8 cellular contexts compared by ENCODE assay signal in genomic region chr1:226738995-226739695, GRCh38. TPM values are rescaled to one million over a fixed set of nuclear protein-coding genes. Genes with fewer than 3 reads are reported as not detected.
DNase-seq lines count a peak whose midpoint lies in the region; ATAC-seq, FAIRE-seq and TF ChIP-seq lines count a peak whose summit lies in the region.

ITPKB (minus strand) TSS chr1:226739282; CDS start chr1:226737458, 1,824 bp downstream.

- H3K27me3 Mint-ChIP-seq in activated CD8-positive, alpha-beta T cell treated with anti-CD3 and anti-CD28 coated beads for 36 hours = no peaks in the 10 kb centered on the region
- H3K27me3 Mint-ChIP-seq in stimulated activated naive CD8-positive, alpha-beta T cell treated with anti-CD3 and anti-CD28 coated beads, Interleukin-15, amount 100 ng/mL, for 72 hours = no peaks in the 10 kb centered on the region

- H3K4me3 Mint-ChIP-seq in activated CD8-positive, alpha-beta T cell treated with anti-CD3 and anti-CD28 coated beads for 36 hours = peak within 1 kb of the TSS; percentile 92
- H3K4me3 Mint-ChIP-seq in stimulated activated naive CD8-positive, alpha-beta T cell treated with anti-CD3 and anti-CD28 coated beads, Interleukin-15, amount 100 ng/mL, for 72 hours = peak within 1 kb of the TSS; percentile 78 to 91

- peak; percentile 89 for FAIRE-seq in endometrium (lab: Jason Lieb, UNC)

- ATAC-seq in activated CD8-positive, alpha-beta T cell treated with anti-CD3 and anti-CD28 coated beads for 36 hours = peak; percentile 52
- peak; percentile 10 for ATAC-seq in stimulated activated naive CD8-positive, alpha-beta T cell treated with anti-CD3 and anti-CD28 coated beads, Interleukin-15, amount 100 ng/mL, for 72 hours
- ATAC-seq in HG02981 (IDR thresholded peaks at IDR 0.05; ENCODE audit: unreplicated experiment) = no peak

- peaks cover 3% of the 10 kb centered on the region for H3K9me3 Mint-ChIP-seq in activated CD8-positive, alpha-beta T cell treated with anti-CD3 and anti-CD28 coated beads for 36 hours
- H3K9me3 Mint-ChIP-seq in stimulated activated naive CD8-positive, alpha-beta T cell treated with anti-CD3 and anti-CD28 coated beads, Interleukin-15, amount 100 ng/mL, for 72 hours = peaks cover 0 to 4% of the 10 kb centered on the region in 2 donors

- peaks cover 31% of the 10 kb centered on the region for H3K4me1 Mint-ChIP-seq in activated CD8-positive, alpha-beta T cell treated with anti-CD3 and anti-CD28 coated beads for 36 hours (ENCODE audit: low read depth)
- H3K4me1 Mint-ChIP-seq in stimulated activated naive CD8-positive, alpha-beta T cell treated with anti-CD3 and anti-CD28 coated beads, Interleukin-15, amount 100 ng/mL, for 72 hours = peaks cover 32% of the 10 kb centered on the region

- CTCF ChIA-PET in activated CD8-positive, alpha-beta T cell treated with anti-CD3 and anti-CD28 coated beads for 36 hours (lab: Charles Lee) = interaction anchor here (0.9 to 2.6 kb wide), 11 partner anchors 10 to 110 kb away, joined by 3 to 10 read pairs (median 5); no protein-coding TSS in a partner anchor

- peaks cover 32% of the 10 kb centered on the region for H3K36me3 Mint-ChIP-seq in activated CD8-positive, alpha-beta T cell treated with anti-CD3 and anti-CD28 coated beads for 36 hours (ENCODE audit: low read depth)

- no peak for TF ChIP-seq CTCF in activated CD8-positive, alpha-beta T cell treated with anti-CD3 and anti-CD28 coated beads for 36 hours (IDR thresholded peaks at IDR 0.05)

- intact Hi-C loops in activated CD8-positive, alpha-beta T cell treated with anti-CD3 and anti-CD28 coated beads for 36 hours (cut with micrococcal nuclease) = no loop called here

- H3K27ac Mint-ChIP-seq in activated CD8-positive, alpha-beta T cell treated with anti-CD3 and anti-CD28 coated beads for 36 hours = peak within 1 kb of the TSS; percentile 91
- peak within 1 kb of the TSS; percentile 84 to 96 for H3K27ac Mint-ChIP-seq in stimulated activated naive CD8-positive, alpha-beta T cell treated with anti-CD3 and anti-CD28 coated beads, Interleukin-15, amount 100 ng/mL, for 72 hours

- DNase-seq in NCI-H748 (lab: John Stamatoyannopoulos, UW; ENCODE audit: unreplicated experiment) (peak; percentile 33), NCI-H748 treated with DMSO at 0.1 percent for 48 hours (lab: John Stamatoyannopoulos, UW) (no peak), NCI-H146 (lab: John Stamatoyannopoulos, UW) (peak; percentile 52), mesenteric fat pad (ENCODE audit: low spot score) (no peak)
- peak; percentile 76 for DNase-seq in activated CD8-positive, alpha-beta T cell treated with anti-CD3 and anti-CD28 coated beads for 36 hours
- peak; percentile 56 to 61 for DNase-seq in stimulated activated naive CD8-positive, alpha-beta T cell treated with anti-CD3 and anti-CD28 coated beads, Interleukin-15, amount 100 ng/mL, for 72 hours

- POLR2A ChIA-PET in activated CD8-positive, alpha-beta T cell treated with anti-CD3 and anti-CD28 coated beads for 36 hours (lab: Charles Lee) = interaction anchor here (0.7 to 9.4 kb wide), 15 partner anchors 20 to 106 kb away, joined by 3 to 71 read pairs (median 4); no protein-coding TSS in a partner anchor

RNA-seq across cellular contexts. Expression of gene ITPKB, which starts in this region (rescaled TPM):
- total RNA-seq in activated CD8-positive, alpha-beta T cell treated with anti-CD3 and anti-CD28 coated beads for 36 hours = 10 to 100 TPM; 40.8 to 42.6 TPM
- 34.9 TPM for total RNA-seq in mesenteric fat pad

Comparison
In these comparisons a context has a peak if more than half of its experiments do, and no peak if none do; other contexts are left out.
1. DNase-seq: peak in NCI-H748 (single experiment), NCI-H146 (single experiment), activated CD8-positive, alpha-beta T cell treated with anti-CD3 and anti-CD28 coated beads for 36 hours (single experiment) and stimulated activated naive CD8-positive, alpha-beta T cell treated with anti-CD3 and anti-CD28 coated beads, Interleukin-15, amount 100 ng/mL, for 72 hours (2 of 2); none in NCI-H748 treated with DMSO at 0.1 percent for 48 hours (single experiment) and mesenteric fat pad (single experiment).